ENCODE assay signal across 8 cellular contexts in the genomic region with DNA sequence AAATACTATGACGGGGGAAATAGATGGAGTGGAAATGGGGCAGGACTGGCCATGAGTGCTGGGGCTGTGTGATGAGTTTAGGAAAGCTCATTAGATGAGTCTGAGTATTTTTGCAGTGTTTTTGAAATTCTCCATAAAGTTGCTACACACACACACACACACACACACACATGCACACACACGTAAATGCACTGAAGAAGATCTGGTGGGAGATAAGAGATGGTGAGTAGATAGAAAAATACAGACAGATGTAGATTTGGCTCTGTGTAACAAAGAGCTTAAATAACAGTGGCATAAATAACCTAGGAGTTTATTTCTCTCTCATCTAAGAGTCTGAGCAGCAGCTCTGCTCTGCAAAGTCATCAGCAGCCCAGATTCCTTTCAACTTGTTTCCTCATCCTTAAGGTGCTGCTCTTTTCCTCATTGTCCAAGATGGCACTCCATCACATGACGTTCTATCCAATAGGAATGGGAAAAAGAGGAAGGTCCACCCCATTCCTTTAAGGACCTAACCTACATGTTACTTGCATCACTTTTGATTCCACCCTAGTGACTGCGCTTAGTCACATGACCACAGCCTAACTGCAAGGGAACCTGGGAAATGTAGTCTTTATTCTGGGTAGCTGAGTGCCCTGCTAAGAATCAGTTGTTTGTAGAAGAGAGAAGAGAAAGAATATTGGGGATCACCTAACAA.
DNase-seq lines count a peak whose midpoint lies in the region; ATAC-seq, FAIRE-seq and TF ChIP-seq lines count a peak whose summit lies in the region.

No MANE protein-coding gene starts in this region.

- peaks cover 7% of the 10 kb centered on the region for H3K9me2 ChIP-seq in GM23338 (ENCODE audit: insufficient read depth)

- no peak overlapping the region for H3K4me3 ChIP-seq in AG04449 (ENCODE audit: low read depth, low read length)
- H3K4me3 ChIP-seq in GM23338, result no peak overlapping the region
- no peak overlapping the region for H3K4me3 ChIP-seq in suprapubic skin

- H3K4me3 Mint-ChIP-seq in GM23338, result peak overlapping the region; percentile 34; the same call in 1 of the 3 replicates

- CTCF ChIA-PET in AG04449 (lab: Yijun Ruan, JAX), result interaction anchor here (0.8 kb wide), 1 partner anchor 218 kb away, joined by 3 read pairs; no protein-coding TSS in a partner anchor

- H3K27me3 Mint-ChIP-seq in GM23338 (ENCODE audit: insufficient read depth, low read depth, poor library complexity), result peaks cover under 1% of the 10 kb centered on the region

- H3K4me1 Mint-ChIP-seq in GM23338, result peaks cover 7% of the 10 kb centered on the region

- H3K4me1 ChIP-seq in GM23338 (ENCODE audit: insufficient read depth) (no peaks in the 10 kb centered on the region), foreskin keratinocyte (no peaks in the 10 kb centered on the region), suprapubic skin (peaks cover 16% of the 10 kb centered on the region)

- no peak for TF ChIP-seq CTCF in AG04449 (IDR thresholded peaks at IDR 0.05; ENCODE audit: insufficient read depth, low read length, missing control alignments)
- no peak for TF ChIP-seq CTCF in GM23338 (conservative IDR thresholded peaks at IDR 0.05; ENCODE audit: low read depth in 2 of 2)
- TF ChIP-seq CTCF in foreskin keratinocyte (conservative IDR thresholded peaks at IDR 0.05), result no peak
- no peak for TF ChIP-seq CTCF in suprapubic skin (IDR thresholded peaks at IDR 0.05)

- DNase-seq in AG04449 (ENCODE audit: low read depth, low spot score), result peak; percentile 40
- peak; percentile 98 for DNase-seq in GM23338 (ENCODE audit: low spot score)
- peak; percentile 42 for DNase-seq in RCC 7860 (ENCODE audit: low spot score)
- peak; percentile 40 to 68 for DNase-seq in foreskin keratinocyte
- DNase-seq in mesenteric fat pad (ENCODE audit: low spot score), result no peak
- DNase-seq in suprapubic skin (ENCODE audit: low spot score in 2 of 2), result no peak

- peak; percentile 100 for ATAC-seq in GM23338
- ATAC-seq in foreskin keratinocyte, result peak; percentile 80
- ATAC-seq in GM19023 (IDR thresholded peaks at IDR 0.05; ENCODE audit: unreplicated experiment), result no peak
- ATAC-seq in HG03439 (IDR thresholded peaks at IDR 0.05; ENCODE audit: unreplicated experiment), result no peak

- no peaks in the 10 kb centered on the region for H3F3A ChIP-seq in GM23338 (replicated peaks; ENCODE audit: low read depth)

- H3K9me3 ChIP-seq in suprapubic skin, result no peaks in the 10 kb centered on the region

- POLR2A ChIA-PET in AG04449 (lab: Yijun Ruan, JAX), result no interaction called here

- no peak overlapping the region for H3K27ac ChIP-seq in GM23338 (ENCODE audit: low read depth)
- no peak overlapping the region for H3K27ac ChIP-seq in foreskin keratinocyte
- no peak overlapping the region for H3K27ac ChIP-seq in suprapubic skin

- no peaks in the 10 kb centered on the region for H3K9me3 Mint-ChIP-seq in GM23338

- 39% methylated on average over 4 of the region's 4 CpGs for WGBS in suprapubic skin

- TF ChIP-seq POLR2A in suprapubic skin (IDR thresholded peaks at IDR 0.05), result no peak

- H3K27me3 ChIP-seq in GM23338 (ENCODE audit: insufficient read depth) (no peaks in the 10 kb centered on the region), foreskin keratinocyte (peaks cover 3% of the 10 kb centered on the region), suprapubic skin (no peaks in the 10 kb centered on the region)

- no peaks in the 10 kb centered on the region for H4K20me1 ChIP-seq in GM23338 (replicated peaks; ENCODE audit: insufficient read depth)

- TF ChIP-seq EP300 in suprapubic skin (IDR thresholded peaks at IDR 0.05), result no peak

- H3K4me2 ChIP-seq in GM23338, result no peak overlapping the region

- H3K79me2 ChIP-seq in GM23338 (replicated peaks; ENCODE audit: insufficient read depth), result no peaks in the 10 kb centered on the region

- no peak overlapping the region for H2AFZ ChIP-seq in GM23338

- no peak for FAIRE-seq in RCC 7860 (lab: Jason Lieb, UNC)

- H3K36me3 Mint-ChIP-seq in GM23338 (ENCODE audit: low read depth), result no peaks in the 10 kb centered on the region

- peak overlapping the region; percentile 83 for H3K27ac Mint-ChIP-seq in GM23338

- no peaks in the 10 kb centered on the region for H3K36me3 ChIP-seq in GM23338 (ENCODE audit: insufficient read depth)
- H3K36me3 ChIP-seq in suprapubic skin, result no peaks in the 10 kb centered on the region

TF ChIP-seq in GM23338, 12 proteins besides CTCF, POLR2A, EP300 and RAD21:
- 0 out of 2 replicates have a peak, but pooled peaks have one; percentile 21 for TF ChIP-seq POLR2AphosphoS5 (IDR thresholded peaks at IDR 0.05; ENCODE audit: low read depth)
- TF ChIP-seq, protein P1, sequence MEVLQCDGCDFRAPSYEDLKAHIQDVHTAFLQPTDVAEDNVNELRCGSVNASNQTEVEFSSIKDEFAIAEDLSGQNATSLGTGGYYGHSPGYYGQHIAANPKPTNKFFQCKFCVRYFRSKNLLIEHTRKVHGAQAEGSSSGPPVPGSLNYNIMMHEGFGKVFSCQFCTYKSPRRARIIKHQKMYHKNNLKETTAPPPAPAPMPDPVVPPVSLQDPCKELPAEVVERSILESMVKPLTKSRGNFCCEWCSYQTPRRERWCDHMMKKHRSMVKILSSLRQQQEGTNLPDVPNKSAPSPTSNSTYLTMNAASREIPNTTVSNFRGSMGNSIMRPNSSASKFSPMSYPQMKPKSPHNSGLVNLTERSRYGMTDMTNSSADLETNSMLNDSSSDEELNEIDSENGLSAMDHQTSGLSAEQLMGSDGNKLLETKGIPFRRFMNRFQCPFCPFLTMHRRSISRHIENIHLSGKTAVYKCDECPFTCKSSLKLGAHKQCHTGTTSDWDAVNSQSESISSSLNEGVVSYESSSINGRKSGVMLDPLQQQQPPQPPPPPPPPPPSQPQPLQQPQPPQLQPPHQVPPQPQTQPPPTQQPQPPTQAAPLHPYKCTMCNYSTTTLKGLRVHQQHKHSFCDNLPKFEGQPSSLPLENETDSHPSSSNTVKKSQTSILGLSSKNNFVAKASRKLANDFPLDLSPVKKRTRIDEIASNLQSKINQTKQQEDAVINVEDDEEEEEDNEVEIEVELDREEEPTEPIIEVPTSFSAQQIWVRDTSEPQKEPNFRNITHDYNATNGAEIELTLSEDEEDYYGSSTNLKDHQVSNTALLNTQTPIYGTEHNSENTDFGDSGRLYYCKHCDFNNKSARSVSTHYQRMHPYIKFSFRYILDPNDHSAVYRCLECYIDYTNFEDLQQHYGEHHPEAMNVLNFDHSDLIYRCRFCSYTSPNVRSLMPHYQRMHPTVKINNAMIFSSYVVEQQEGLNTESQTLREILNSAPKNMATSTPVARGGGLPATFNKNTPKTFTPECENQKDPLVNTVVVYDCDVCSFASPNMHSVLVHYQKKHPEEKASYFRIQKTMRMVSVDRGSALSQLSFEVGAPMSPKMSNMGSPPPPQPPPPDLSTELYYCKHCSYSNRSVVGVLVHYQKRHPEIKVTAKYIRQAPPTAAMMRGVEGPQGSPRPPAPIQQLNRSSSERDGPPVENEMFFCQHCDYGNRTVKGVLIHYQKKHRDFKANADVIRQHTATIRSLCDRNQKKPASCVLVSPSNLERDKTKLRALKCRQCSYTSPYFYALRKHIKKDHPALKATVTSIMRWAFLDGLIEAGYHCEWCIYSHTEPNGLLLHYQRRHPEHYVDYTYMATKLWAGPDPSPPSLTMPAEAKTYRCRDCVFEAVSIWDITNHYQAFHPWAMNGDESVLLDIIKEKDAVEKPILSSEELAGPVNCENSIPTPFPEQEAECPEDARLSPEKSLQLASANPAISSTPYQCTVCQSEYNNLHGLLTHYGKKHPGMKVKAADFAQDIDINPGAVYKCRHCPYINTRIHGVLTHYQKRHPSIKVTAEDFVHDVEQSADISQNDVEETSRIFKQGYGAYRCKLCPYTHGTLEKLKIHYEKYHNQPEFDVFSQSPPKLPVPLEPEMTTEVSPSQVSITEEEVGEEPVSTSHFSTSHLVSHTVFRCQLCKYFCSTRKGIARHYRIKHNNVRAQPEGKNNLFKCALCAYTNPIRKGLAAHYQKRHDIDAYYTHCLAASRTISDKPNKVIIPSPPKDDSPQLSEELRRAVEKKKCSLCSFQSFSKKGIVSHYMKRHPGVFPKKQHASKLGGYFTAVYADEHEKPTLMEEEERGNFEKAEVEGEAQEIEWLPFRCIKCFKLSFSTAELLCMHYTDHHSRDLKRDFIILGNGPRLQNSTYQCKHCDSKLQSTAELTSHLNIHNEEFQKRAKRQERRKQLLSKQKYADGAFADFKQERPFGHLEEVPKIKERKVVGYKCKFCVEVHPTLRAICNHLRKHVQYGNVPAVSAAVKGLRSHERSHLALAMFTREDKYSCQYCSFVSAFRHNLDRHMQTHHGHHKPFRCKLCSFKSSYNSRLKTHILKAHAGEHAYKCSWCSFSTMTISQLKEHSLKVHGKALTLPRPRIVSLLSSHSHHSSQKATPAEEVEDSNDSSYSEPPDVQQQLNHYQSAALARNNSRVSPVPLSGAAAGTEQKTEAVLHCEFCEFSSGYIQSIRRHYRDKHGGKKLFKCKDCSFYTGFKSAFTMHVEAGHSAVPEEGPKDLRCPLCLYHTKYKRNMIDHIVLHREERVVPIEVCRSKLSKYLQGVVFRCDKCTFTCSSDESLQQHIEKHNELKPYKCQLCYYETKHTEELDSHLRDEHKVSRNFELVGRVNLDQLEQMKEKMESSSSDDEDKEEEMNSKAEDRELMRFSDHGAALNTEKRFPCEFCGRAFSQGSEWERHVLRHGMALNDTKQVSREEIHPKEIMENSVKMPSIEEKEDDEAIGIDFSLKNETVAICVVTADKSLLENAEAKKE (CRISPR knock-in tag; IDR thresholded peaks at IDR 0.05), result no peak
- TF ChIP-seq NANOG (IDR thresholded peaks at IDR 0.05; ENCODE audit: borderline replicate concordance), result no peak
- TF ChIP-seq, protein P2, sequence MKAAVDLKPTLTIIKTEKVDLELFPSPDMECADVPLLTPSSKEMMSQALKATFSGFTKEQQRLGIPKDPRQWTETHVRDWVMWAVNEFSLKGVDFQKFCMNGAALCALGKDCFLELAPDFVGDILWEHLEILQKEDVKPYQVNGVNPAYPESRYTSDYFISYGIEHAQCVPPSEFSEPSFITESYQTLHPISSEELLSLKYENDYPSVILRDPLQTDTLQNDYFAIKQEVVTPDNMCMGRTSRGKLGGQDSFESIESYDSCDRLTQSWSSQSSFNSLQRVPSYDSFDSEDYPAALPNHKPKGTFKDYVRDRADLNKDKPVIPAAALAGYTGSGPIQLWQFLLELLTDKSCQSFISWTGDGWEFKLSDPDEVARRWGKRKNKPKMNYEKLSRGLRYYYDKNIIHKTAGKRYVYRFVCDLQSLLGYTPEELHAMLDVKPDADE (IDR thresholded peaks at IDR 0.05), result peak; percentile 81
- TF ChIP-seq CREB1 (CRISPR knock-in tag; IDR thresholded peaks at IDR 0.05; ENCODE audit: low read depth), result peak; percentile 82

Comparison
In these comparisons a context has a peak if more than half of its experiments do, and no peak if none do; other contexts are left out.
1. DNase-seq: peak in AG04449 (single experiment), GM23338 (single experiment), RCC 7860 (single experiment) and foreskin keratinocyte (2 of 2); none in mesenteric fat pad (single experiment) and suprapubic skin (0 of 2).
2. ATAC-seq: peak in GM23338 (single experiment) and foreskin keratinocyte (single experiment); none in GM19023 (single experiment) and HG03439 (single experiment).